ENCODE assay signal across 38 cellular contexts in the genomic region with DNA sequence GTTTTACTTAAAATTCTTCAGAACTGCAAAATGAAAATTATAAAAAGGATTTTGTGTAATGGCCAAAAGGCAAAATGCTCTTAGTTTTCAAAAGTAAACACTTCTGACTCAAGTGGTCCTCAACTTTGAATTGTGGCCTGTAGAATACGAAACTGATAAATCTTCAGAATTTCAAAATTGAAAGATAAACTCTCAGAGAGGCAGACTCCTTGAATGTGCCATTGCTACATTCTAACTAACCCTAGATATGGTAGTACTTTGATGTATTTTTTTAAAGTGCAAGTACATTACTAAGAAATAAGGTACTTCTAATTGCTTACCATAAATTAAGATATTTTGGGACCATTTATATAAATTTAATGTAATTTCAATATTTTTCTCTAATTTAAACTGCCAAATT. TPM values are rescaled to one million over a fixed set of nuclear protein-coding genes. Genes with fewer than 3 reads are reported as not detected.
"Had no signal": no experiment of that assay in that cellular context is flagged by ENCODE, and none has a peak within 500 bp of the region (broad histone marks: within the 10 kb centered on the region; RNA-seq: fewer than 3 reads in every experiment).

No MANE protein-coding gene starts in this region.

- H3K36me3 Mint-ChIP-seq: activated CD4-positive, alpha-beta memory T cell treated with anti-CD3 and anti-CD28 coated beads for 36 hours; activated naive CD4-positive, alpha-beta T cell treated with anti-CD3 and anti-CD28 coated beads, Interleukin-2, amount 50 U/mL, for 72 hours; activated naive CD8-positive, alpha-beta T cell treated with anti-CD3 and anti-CD28 coated beads for 36 hours; brain; T-cell had no signal

- H3K4me1 ChIP-seq: adrenal gland, ascending aorta had no signal

- H3K4me3 ChIP-seq: adrenal gland, ascending aorta, cardiac muscle cell had no signal

- ATAC-seq: activated CD8-positive, alpha-beta T cell treated with anti-CD3 and anti-CD28 coated beads for 36 hours; activated naive CD4-positive, alpha-beta T cell treated with anti-CD3 and anti-CD28 coated beads, Interleukin-2, amount 50 U/mL, for 72 hours; activated T-cell treated with anti-CD3 and anti-CD28 coated beads, Interleukin-2, amount 50 U/mL, for 4 hours; activated T-cell treated with anti-CD3 and anti-CD28 coated beads, Interleukin-2, amount 50 U/mL, for 72 hours; activated T-helper 17 cell treated with anti-CD3 and anti-CD28 coated beads, Interleukin-2, amount 50 U/mL, for 72 hours; T-cell had no signal

- H3K27me3 ChIP-seq: adrenal gland, ascending aorta, cardiac muscle cell had no signal

- H3K9me3 ChIP-seq: adrenal gland, ascending aorta had no signal

- H3K36me3 ChIP-seq: adrenal gland, ascending aorta, cardiac muscle cell had no signal

- H3K4me3 Mint-ChIP-seq: activated B cell treated with CpG ODN at 0.5 μM for 24 hours; activated CD4-positive, alpha-beta memory T cell treated with anti-CD3 and anti-CD28 coated beads for 36 hours; activated CD4-positive, alpha-beta T cell treated with anti-CD3 and anti-CD28 coated beads, Interleukin-2, amount 10 ng/mL, durations not matched to agents 24 days and 14 days; activated CD8-positive, alpha-beta T cell treated with anti-CD3 and anti-CD28 coated beads for 36 hours; activated naive CD4-positive, alpha-beta T cell treated with anti-CD3 and anti-CD28 coated beads for 36 hours; activated naive CD8-positive, alpha-beta T cell treated with anti-CD3 and anti-CD28 coated beads for 36 hours; activated T-cell treated with anti-CD3 and anti-CD28 coated beads, Interleukin-2, amount 50 U/mL, for 4 hours; activated T-cell treated with anti-CD3 and anti-CD28 coated beads, Interleukin-2, amount 50 U/mL, for 72 hours; activated T-helper 1 cell treated with anti-CD3 and anti-CD28 coated beads, Interleukin-12 subunit alpha, Interleukin-12 subunit beta, Interleukin-2, Interleukin-4 antibody, amounts not matched to agents 30 ng/mL and 10 ng/mL and 1 ng/mL, durations not matched to agents 14 hours and 24 hours and 36 hours; activated T-helper 17 cell treated with anti-CD3 and anti-CD28 coated beads, Interleukin-2, amount 50 U/mL, for 72 hours; brain; central memory CD8-positive, alpha-beta T cell; T-cell; T-helper 2 cell treated with Interferon-gamma antibody and Interleukin-4, amounts not matched to agents 5 μg/mL and 100 μg/mL, for 36 hours had no signal

- H3K27ac Mint-ChIP-seq: activated B cell treated with CpG ODN at 0.5 μM for 24 hours; activated CD4-positive, alpha-beta memory T cell treated with anti-CD3 and anti-CD28 coated beads for 36 hours; activated CD4-positive, alpha-beta T cell treated with anti-CD3 and anti-CD28 coated beads, Interleukin-2, amount 10 ng/mL, durations not matched to agents 24 days and 14 days; activated CD8-positive, alpha-beta T cell treated with anti-CD3 and anti-CD28 coated beads for 36 hours; activated naive CD4-positive, alpha-beta T cell treated with anti-CD3 and anti-CD28 coated beads for 36 hours; activated naive CD4-positive, alpha-beta T cell treated with anti-CD3 and anti-CD28 coated beads, Interleukin-2, amount 50 U/mL, for 72 hours; activated naive CD8-positive, alpha-beta T cell treated with anti-CD3 and anti-CD28 coated beads for 36 hours; activated T-cell treated with anti-CD3 and anti-CD28 coated beads, Interleukin-2, amount 50 U/mL, for 72 hours; activated T-helper 1 cell treated with anti-CD3 and anti-CD28 coated beads, Interleukin-12 subunit alpha, Interleukin-12 subunit beta, Interleukin-2, Interleukin-4 antibody, amounts not matched to agents 30 ng/mL and 10 ng/mL and 1 ng/mL, durations not matched to agents 14 hours and 24 hours and 36 hours; activated T-helper 17 cell treated with anti-CD3 and anti-CD28 coated beads, Interleukin-2, amount 50 U/mL, for 72 hours; brain; T-cell; T-helper 2 cell treated with Interferon-gamma antibody and Interleukin-4, amounts not matched to agents 5 μg/mL and 100 μg/mL, for 36 hours had no signal

- DNase-seq: activated B cell treated with CpG ODN at 0.5 μM for 24 hours; activated CD4-positive, alpha-beta memory T cell treated with anti-CD3 and anti-CD28 coated beads for 36 hours; activated CD4-positive, alpha-beta T cell treated with anti-CD3 and anti-CD28 coated beads for 4 hours; activated CD4-positive, alpha-beta T cell treated with anti-CD3 and anti-CD28 coated beads, Interleukin-2, amount 10 ng/mL, durations not matched to agents 24 days and 14 days; activated CD4-positive, alpha-beta T cell treated with anti-CD3 and anti-CD28 coated beads, Interleukin-2, amount 50 U/mL, for 1 hour; activated CD4-positive, alpha-beta T cell treated with anti-CD3 and anti-CD28 coated beads, Interleukin-2, amount 50 U/mL, for 4 hours; activated CD4-positive, CD25-positive, alpha-beta regulatory T cell treated with anti-CD3 and anti-CD28 coated beads, Interleukin-2, amount 50 U/mL, for 72 hours; activated CD8-positive, alpha-beta memory T cell treated with anti-CD3 and anti-CD28 coated beads, Interleukin-2, amount 50 U/mL, for 4 hours; activated CD8-positive, alpha-beta T cell treated with anti-CD3 and anti-CD28 coated beads for 36 hours; activated effector memory CD4-positive, alpha-beta T cell treated with anti-CD3 and anti-CD28 coated beads, Interleukin-2, amount 50 U/mL, for 16 hours; activated gamma-delta T cell treated with Interleukin-2 at 50 U/mL for 16 hours; activated naive CD4-positive, alpha-beta T cell; activated naive CD4-positive, alpha-beta T cell treated with anti-CD3 and anti-CD28 coated beads for 36 hours; activated naive CD4-positive, alpha-beta T cell treated with anti-CD3 and anti-CD28 coated beads, Interleukin-2, amount 50 U/mL, for 16 hours; activated naive CD8-positive, alpha-beta T cell treated with anti-CD3 and anti-CD28 coated beads for 36 hours; activated T-cell treated with anti-CD3 and anti-CD28 coated beads for 4 hours; activated T-cell treated with anti-CD3 and anti-CD28 coated beads, Interleukin-2, amount 50 U/mL, for 1 hour; activated T-cell treated with anti-CD3 and anti-CD28 coated beads, Interleukin-2, amount 50 U/mL, for 4 hours; activated T-cell treated with anti-CD3 and anti-CD28 coated beads, Interleukin-2, amount 50 U/mL, for 72 hours; adrenal gland; amniotic stem cell; caudate nucleus; cerebellar nuclear complex; T-cell; T-helper 2 cell; T-helper 9 cell had no signal

- H3K27me3 Mint-ChIP-seq: activated B cell treated with CpG ODN at 0.5 μM for 24 hours; activated CD4-positive, alpha-beta memory T cell treated with anti-CD3 and anti-CD28 coated beads for 36 hours; activated CD4-positive, alpha-beta T cell treated with anti-CD3 and anti-CD28 coated beads, Interleukin-2, amount 10 ng/mL, durations not matched to agents 24 days and 14 days; activated CD8-positive, alpha-beta T cell treated with anti-CD3 and anti-CD28 coated beads for 36 hours; activated naive CD8-positive, alpha-beta T cell treated with anti-CD3 and anti-CD28 coated beads for 36 hours; activated T-helper 17 cell treated with anti-CD3 and anti-CD28 coated beads, Interleukin-2, amount 50 U/mL, for 72 hours; central memory CD8-positive, alpha-beta T cell; T-cell had no signal

- H3K27ac ChIP-seq: adrenal gland, ascending aorta, cardiac muscle cell, VCaP had no signal

- H3K4me1 Mint-ChIP-seq: activated B cell treated with CpG ODN at 0.5 μM for 24 hours, brain had no signal

RNA-seq across cellular contexts. Expression of gene TNIP3, which starts 44.4 kb away (rescaled TPM):
- total RNA-seq: activated B cell treated with CpG ODN at 0.5 μM for 24 hours, ascending aorta, bronchial epithelial cell, cardiac muscle cell, chondrocyte had no signal
- polyA plus RNA-seq: cardiac muscle cell had no signal

RNA-seq across cellular contexts. Expression of gene NDNF, which starts 47.4 kb away (rescaled TPM):
- total RNA-seq: activated B cell treated with CpG ODN at 0.5 μM for 24 hours; activated CD4-positive, alpha-beta memory T cell treated with anti-CD3 and anti-CD28 coated beads for 36 hours; activated naive CD4-positive, alpha-beta T cell treated with anti-CD3 and anti-CD28 coated beads for 36 hours; bronchial epithelial cell; T-helper 1 cell treated with Interleukin-12 subunit alpha and Interleukin-12 subunit beta and Interleukin-4 antibody, amounts not matched to agents 30 ng/mL and 1 ng/mL, for 36 hours had no signal
